8 cellular contexts compared by ENCODE assay signal in the genomic region with DNA sequence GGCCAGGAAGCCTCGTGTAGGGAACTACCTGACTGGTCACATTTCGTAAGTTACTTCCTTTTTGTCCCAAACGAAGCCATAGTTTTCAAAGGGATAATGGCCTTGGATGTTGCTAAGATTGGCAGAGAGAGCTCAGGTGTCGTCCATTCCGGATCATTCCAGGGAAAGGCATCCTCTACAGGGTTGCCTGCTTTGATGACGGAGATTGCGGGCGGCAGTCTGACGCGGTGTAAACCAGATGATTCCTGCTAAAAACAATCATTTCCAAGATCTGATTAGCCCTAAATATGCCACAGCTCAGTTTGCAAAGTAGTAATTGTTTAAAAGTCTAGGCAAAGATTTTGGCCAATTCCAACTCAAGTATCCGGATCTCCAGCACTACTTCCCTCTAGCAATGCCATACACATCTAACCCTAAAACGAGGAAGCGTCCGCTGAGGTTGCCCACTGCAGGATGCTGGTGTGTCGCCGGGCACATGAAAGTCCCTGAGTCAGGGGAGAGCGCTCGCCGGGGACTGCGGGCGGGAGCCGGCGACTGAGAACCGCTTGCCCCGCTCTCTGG. TPM values are rescaled to one million over a fixed set of nuclear protein-coding genes. Genes with fewer than 3 reads are reported as not detected.
DNase-seq lines count a peak whose midpoint lies in the region; ATAC-seq, FAIRE-seq and TF ChIP-seq lines count a peak whose summit lies in the region.

No MANE protein-coding gene starts in this region.

- CTCF ChIA-PET in PC-3 (lab: Charles Lee): interaction anchor here (1.0 to 2.3 kb wide), 3 partner anchors 35 to 141 kb away, joined by 3 to 7 read pairs (median 3); no protein-coding TSS in a partner anchor
- CTCF ChIA-PET in endothelial cell of umbilical vein (lab: Charles Lee): interaction anchor here (0.8 to 3.6 kb wide), 8 partner anchors 10 to 141 kb away, joined by 3 to 16 read pairs (median 9); no protein-coding TSS in a partner anchor

- peaks cover 69% of the 10 kb centered on the region for H3K4me1 Mint-ChIP-seq in activated naive CD4-positive, alpha-beta T cell treated with anti-CD3 and anti-CD28 coated beads, Interleukin-2, amount 50 U/mL, for 24 hours

- no peaks in the 10 kb centered on the region for H3K9me3 ChIP-seq in PC-3 (ENCODE audit: low read length)
- no peaks in the 10 kb centered on the region for H3K9me3 ChIP-seq in endothelial cell of umbilical vein (replicated peaks; ENCODE audit: control insufficient read depth, insufficient read depth, low read length)
- H3K9me3 ChIP-seq in neutrophil: no peaks in the 10 kb centered on the region

- peaks cover 12% of the 10 kb centered on the region; the same call in 1 of the 2 replicates for H4K20me1 ChIP-seq in PC-3 (ENCODE audit: low read length)
- no peaks in the 10 kb centered on the region for H4K20me1 ChIP-seq in endothelial cell of umbilical vein (replicated peaks; ENCODE audit: control insufficient read depth, extremely low read depth, insufficient read depth, low read length)

- H3K27ac Mint-ChIP-seq in activated naive CD4-positive, alpha-beta T cell treated with anti-CD3 and anti-CD28 coated beads, Interleukin-2, amount 50 U/mL, for 24 hours: peak overlapping the region; percentile 92

- H3K4me3 ChIP-seq in PC-3 (ENCODE audit: low read length) (peak overlapping the region; percentile 83), endothelial cell of umbilical vein (replicated peaks in 1 of 3; ENCODE audit: insufficient read depth in 1 of 3, low read depth in 1 of 3, low read length in 3 of 3) (peak overlapping the region; percentile 5 to 60 (median 31)), neutrophil (ENCODE audit: low read depth in 1 of 2, low read length in 1 of 2) (peak overlapping the region; percentile 71 to 89)

- H3K27ac ChIP-seq in PC-3 (ENCODE audit: low read length) (peak overlapping the region; percentile 87), endothelial cell of umbilical vein (ENCODE audit: insufficient read depth, low read depth, low read length) (peak overlapping the region; percentile 10), neutrophil (peak overlapping the region; percentile 94)

- peak overlapping the region; percentile 87 for H3K4me3 Mint-ChIP-seq in activated naive CD4-positive, alpha-beta T cell treated with anti-CD3 and anti-CD28 coated beads, Interleukin-2, amount 50 U/mL, for 24 hours

- H3K36me3 ChIP-seq in PC-3 (ENCODE audit: low read depth, low read length) (no peaks in the 10 kb centered on the region), endothelial cell of umbilical vein (ENCODE audit: control insufficient read depth in 2 of 2, extremely low read depth in 1 of 2, insufficient read depth in 2 of 2, low read length in 2 of 2) (no peaks in the 10 kb centered on the region), neutrophil (no peaks in the 10 kb centered on the region)

- H3K9ac ChIP-seq in PC-3 (ENCODE audit: low read length) (peak overlapping the region; percentile 83), endothelial cell of umbilical vein (replicated peaks; ENCODE audit: extremely low read depth, insufficient read depth, low read length) (peak overlapping the region; percentile 6)

- peak; percentile 66 for FAIRE-seq in endothelial cell of umbilical vein (lab: Jason Lieb, UNC)

- H3K36me3 Mint-ChIP-seq in activated naive CD4-positive, alpha-beta T cell treated with anti-CD3 and anti-CD28 coated beads, Interleukin-2, amount 50 U/mL, for 24 hours: peaks cover 1% of the 10 kb centered on the region

- POLR2A ChIA-PET in PC-3 (lab: Charles Lee; ENCODE audit: unreplicated experiment): interaction anchor here (0.6 to 0.7 kb wide), 3 partner anchors 93 to 349 kb away, joined by 3 to 5 read pairs (median 4); no protein-coding TSS in a partner anchor
- POLR2A ChIA-PET in endothelial cell of umbilical vein (lab: Charles Lee): no interaction called here

- TF ChIP-seq POLR2A in endothelial cell of umbilical vein (IDR thresholded peaks at IDR 0.05; ENCODE audit: low read depth, low read length): no peak

- H3K4me1 ChIP-seq in PC-3 (ENCODE audit: insufficient read depth, low read length) (peaks cover 67% of the 10 kb centered on the region), endothelial cell of umbilical vein (ENCODE audit: control insufficient read depth, extremely low read depth, insufficient read depth, low read length) (peaks cover 25% of the 10 kb centered on the region), neutrophil (ENCODE audit: control insufficient read depth in 1 of 2, insufficient read depth in 1 of 2, low read depth in 1 of 2, low read length in 1 of 2) (peaks cover 17 to 19% of the 10 kb centered on the region in 2 experiments)

- dilution Hi-C loops in endothelial cell of umbilical vein (cut with MboI; ENCODE audit: extremely low pct_ligation_motif_present, low sequenced_read_pairs): no loop called here

- H3K4me2 ChIP-seq in PC-3 (ENCODE audit: low read length) (peak overlapping the region; percentile 92), endothelial cell of umbilical vein (ENCODE audit: insufficient read depth, low read length) (peak overlapping the region; percentile 64)

- ATAC-seq in PC-3 (peak; percentile 1; the same call in 1 of the 2 replicates), GM21515 (IDR thresholded peaks at IDR 0.05; ENCODE audit: unreplicated experiment) (no peak), HG02571 (IDR thresholded peaks at IDR 0.05; ENCODE audit: unreplicated experiment) (no peak)

- H3K79me2 ChIP-seq in PC-3 (ENCODE audit: low read length): peaks cover 39% of the 10 kb centered on the region
- no peaks in the 10 kb centered on the region for H3K79me2 ChIP-seq in endothelial cell of umbilical vein (ENCODE audit: control insufficient read depth, insufficient read depth, low read length)

- H3F3A ChIP-seq in PC-3 (ENCODE audit: low read length, unreplicated experiment): peaks cover 9% of the 10 kb centered on the region

- H3K9me1 ChIP-seq in endothelial cell of umbilical vein (replicated peaks; ENCODE audit: control insufficient read depth, extremely low read depth, insufficient read depth, low read length): no peaks in the 10 kb centered on the region

- H3K27me3 ChIP-seq in PC-3 (ENCODE audit: low read length): no peaks in the 10 kb centered on the region
- peaks cover 5% of the 10 kb centered on the region in 2 experiments for H3K27me3 ChIP-seq in endothelial cell of umbilical vein (ENCODE audit: control insufficient read depth in 2 of 2, insufficient read depth in 2 of 2, low read length in 2 of 2)
- peaks cover 31% of the 10 kb centered on the region for H3K27me3 ChIP-seq in neutrophil

- TSS peak; percentile 89 for BruUV-seq in PC-3 (replicated peaks; lab: Mats Ljungman, UMichigan)
- TSS peak; percentile 69 for BruUV-seq in endothelial cell of umbilical vein (replicated peaks; lab: Mats Ljungman, UMichigan)

- intact Hi-C loops in PC-3 (cut with micrococcal nuclease) (loop anchor here (1.0 to 5.0 kb wide), 2 partner anchors 31 to 143 kb away; no protein-coding TSS in a partner anchor), endothelial cell of umbilical vein (cut with micrococcal nuclease) (loop anchor here (1.0 to 5.0 kb wide), 5 partner anchors 12 to 628 kb away; a partner anchor contains a TSS)

- no peaks in the 10 kb centered on the region for H3K27me3 Mint-ChIP-seq in activated naive CD4-positive, alpha-beta T cell treated with anti-CD3 and anti-CD28 coated beads, Interleukin-2, amount 50 U/mL, for 24 hours

- no peak for DNase-seq in activated naive CD4-positive, alpha-beta T cell treated with Interleukin-2 at 50 U/mL for 16 hours
- DNase-seq in PC-3 (peak; percentile 20), endothelial cell of umbilical vein (ENCODE audit: low read depth, low spot score) (no peak), 8988T (no peak)

- no peaks in the 10 kb centered on the region for H3K9me2 ChIP-seq in PC-3 (replicated peaks; ENCODE audit: low read length)

- peak overlapping the region; percentile 71 for H2AFZ ChIP-seq in PC-3 (ENCODE audit: low read length)
- H2AFZ ChIP-seq in endothelial cell of umbilical vein (ENCODE audit: low read depth, low read length): peak overlapping the region; percentile 84

- H3K9me3 Mint-ChIP-seq in activated naive CD4-positive, alpha-beta T cell treated with anti-CD3 and anti-CD28 coated beads, Interleukin-2, amount 50 U/mL, for 24 hours: peaks cover 6% of the 10 kb centered on the region

- no peak for TF ChIP-seq CTCF in PC-3 (conservative IDR thresholded peaks at IDR 0.05; ENCODE audit: low read depth, low read length)
- TF ChIP-seq CTCF in endothelial cell of umbilical vein (IDR thresholded peaks at IDR 0.05; ENCODE audit: extremely low read depth in 1 of 2, insufficient read depth in 1 of 2, low read depth in 1 of 2, low read length in 2 of 2): no peak
- no peak for TF ChIP-seq CTCF in neutrophil (IDR thresholded peaks at IDR 0.05)

TF ChIP-seq in endothelial cell of umbilical vein, 7 proteins besides CTCF, POLR2A, EP300 and RAD21 (continues in another document):
- TF ChIP-seq EZH2 (IDR thresholded peaks at IDR 0.05; ENCODE audit: borderline replicate concordance, low read depth, low read length, severe bottlenecking) (no peak), MYC (IDR thresholded peaks at IDR 0.05; ENCODE audit: low read depth, low read length) (no peak), FOS (IDR thresholded peaks at IDR 0.05; ENCODE audit: borderline replicate concordance, insufficient read depth, low read length) (no peak)
- TF ChIP-seq, protein P1, sequence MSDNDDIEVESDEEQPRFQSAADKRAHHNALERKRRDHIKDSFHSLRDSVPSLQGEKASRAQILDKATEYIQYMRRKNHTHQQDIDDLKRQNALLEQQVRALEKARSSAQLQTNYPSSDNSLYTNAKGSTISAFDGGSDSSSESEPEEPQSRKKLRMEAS (IDR thresholded peaks at IDR 0.05; ENCODE audit: insufficient read depth, insufficient read length): no peak

RNA-seq across cellular contexts. Expression of a gene that starts 0.6 kb away (rescaled TPM):
- 24.2 and 26.3 TPM in 2 replicates for total RNA-seq in PC-3 (2014; rRNA removed)
- 5.1 and 8.8 TPM in 2 replicates for total RNA-seq in endothelial cell of umbilical vein
- polyA plus RNA-seq in endothelial cell of umbilical vein: 2.8 and 3.2 TPM in 2 replicates
- 3.7 TPM in 2 replicates for polyA plus RNA-seq in endothelial cell of umbilical vein (2011; cell fraction: cytosol; rRNA removed)
- 5.9 and 6.7 TPM in 2 replicates for polyA plus RNA-seq in endothelial cell of umbilical vein (2011; cell fraction: nucleus; rRNA removed)
- 2.9 and 3.4 TPM in 2 replicates for polyA plus RNA-seq in endothelial cell of umbilical vein (2012)
- polyA minus RNA-seq in endothelial cell of umbilical vein: 3.8 and 7.6 TPM in 2 replicates
- 14.6 TPM for polyA minus RNA-seq in endothelial cell of umbilical vein (2011; cell fraction: cytosol; rRNA and poly(A)+ RNA removed)
- 4.8 and 6.5 TPM in 2 replicates for polyA minus RNA-seq in endothelial cell of umbilical vein (2011; cell fraction: nucleus; rRNA and poly(A)+ RNA removed)

RNA-seq across cellular contexts. Expression of a gene that starts 41.8 kb away (rescaled TPM):
- 0.04 TPM in 1 of 2 replicates, not detected in the other for total RNA-seq in PC-3 (2014; rRNA removed)
- total RNA-seq in endothelial cell of umbilical vein: not detected in 2 replicates
- polyA plus RNA-seq in endothelial cell of umbilical vein: not detected in 2 replicates
- polyA plus RNA-seq in endothelial cell of umbilical vein (2011; cell fraction: cytosol; rRNA removed): not detected in 2 replicates
- polyA plus RNA-seq in endothelial cell of umbilical vein (2011; cell fraction: nucleus; rRNA removed): not detected in 2 replicates
- not detected in 2 replicates for polyA plus RNA-seq in endothelial cell of umbilical vein (2012)
- not detected in 2 replicates for polyA minus RNA-seq in endothelial cell of umbilical vein
- not detected for polyA minus RNA-seq in endothelial cell of umbilical vein (2011; cell fraction: cytosol; rRNA and poly(A)+ RNA removed)
- polyA minus RNA-seq in endothelial cell of umbilical vein (2011; cell fraction: nucleus; rRNA and poly(A)+ RNA removed): not detected in 2 replicates

Comparison
In these comparisons a context has a peak if more than half of its experiments do, and no peak if none do; other contexts are left out.
1. H3K27ac ChIP-seq: peak in every context shown above with its lines; median percentile 94 in neutrophil; 87 in PC-3; 10 in endothelial cell of umbilical vein.
2. H3K4me3 ChIP-seq: peak in every context shown above with its lines; median percentile 83 in PC-3; 80 in neutrophil; 31 in endothelial cell of umbilical vein.